Comparison of ENCODE assay signal across 1 cellular context in the genomic region with DNA sequence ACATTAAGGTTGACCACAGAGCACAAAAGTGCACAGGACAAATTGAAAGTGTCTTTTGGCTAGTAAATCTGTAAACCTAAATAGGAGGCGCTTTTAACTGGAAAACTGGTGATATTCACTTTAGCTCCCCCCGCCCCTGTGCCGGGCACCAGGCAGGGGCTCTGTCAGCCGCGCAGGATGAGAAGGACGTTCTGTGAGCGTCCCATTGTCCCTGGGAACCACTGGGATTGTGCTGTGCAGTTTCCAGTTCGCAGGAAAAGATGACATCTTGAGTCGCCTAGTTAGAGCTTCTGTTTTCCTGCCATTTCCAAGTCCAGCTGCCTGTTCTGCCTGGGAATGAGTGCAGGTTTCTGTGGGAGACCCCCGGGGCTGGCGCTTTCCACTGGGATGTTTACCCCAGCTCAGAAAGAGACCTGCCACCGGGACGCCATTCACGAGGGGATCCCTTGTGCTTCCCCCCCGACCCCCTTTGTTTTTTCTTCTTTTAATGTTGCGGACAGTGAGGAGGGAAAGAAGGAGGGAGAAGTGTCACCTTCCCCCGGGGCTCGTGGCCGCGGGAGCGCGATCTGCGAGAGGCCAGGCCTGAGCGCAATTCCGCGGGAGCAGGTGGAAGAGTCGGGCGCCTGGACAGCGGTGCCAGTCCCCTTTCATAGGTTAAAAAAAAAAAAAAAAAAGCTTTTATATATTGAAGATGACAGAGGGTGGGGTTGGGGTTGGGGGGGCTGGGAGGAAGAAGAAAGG.
A peak's percentile ranks its signal among the peaks of the same experiment; 100 is the strongest.
TF ChIP-seq lines count a peak whose summit lies in the region.

No MANE protein-coding gene starts in this region.

TF ChIP-seq in H1, 55 proteins besides CTCF, POLR2A, EP300 and RAD21:
- TF ChIP-seq, protein P1, sequence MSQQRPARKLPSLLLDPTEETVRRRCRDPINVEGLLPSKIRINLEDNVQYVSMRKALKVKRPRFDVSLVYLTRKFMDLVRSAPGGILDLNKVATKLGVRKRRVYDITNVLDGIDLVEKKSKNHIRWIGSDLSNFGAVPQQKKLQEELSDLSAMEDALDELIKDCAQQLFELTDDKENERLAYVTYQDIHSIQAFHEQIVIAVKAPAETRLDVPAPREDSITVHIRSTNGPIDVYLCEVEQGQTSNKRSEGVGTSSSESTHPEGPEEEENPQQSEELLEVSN (IDR thresholded peaks at IDR 0.05) = peak; percentile 57; the same call in 1 of the 2 replicates
- TF ChIP-seq SP1 (IDR thresholded peaks at IDR 0.05; ENCODE audit: low read depth, low read length) = no peak
- TF ChIP-seq YY1 (IDR thresholded peaks at IDR 0.05; ENCODE audit: low read depth, low read length) = no peak
